In the genomic region with DNA sequence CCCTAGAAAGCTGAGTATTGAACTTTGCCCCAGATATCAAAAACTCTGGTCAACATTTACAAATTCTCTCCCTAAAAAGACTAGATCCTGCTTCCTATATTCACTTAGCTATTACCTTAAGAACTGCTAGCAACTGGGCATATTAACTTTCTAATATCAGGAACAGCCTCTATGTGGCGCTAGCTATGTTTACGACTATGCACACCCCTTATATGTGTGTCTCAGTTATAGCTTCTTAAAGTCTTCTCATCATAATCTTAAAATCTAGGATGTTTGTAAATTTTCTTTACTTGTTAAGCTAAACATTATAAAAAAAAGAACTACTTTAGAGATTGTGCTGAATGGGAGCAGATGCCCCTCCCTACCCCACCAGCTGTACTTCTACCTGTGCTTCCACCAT, we compare ENCODE assay signal across 9 cellular contexts. TPM values are rescaled to one million over a fixed set of nuclear protein-coding genes. Genes with fewer than 3 reads are reported as not detected.
DNase-seq lines count a peak whose midpoint lies in the region; ATAC-seq and TF ChIP-seq lines count a peak whose summit lies in the region.
"Had no signal": no experiment of that assay in that cellular context is flagged by ENCODE, and none has a peak within 500 bp of the region (broad histone marks: within the 10 kb centered on the region; RNA-seq: fewer than 3 reads in every experiment).

No MANE protein-coding gene starts in this region.

- H3K4me1 ChIP-seq in SK-N-SH (ENCODE audit: control insufficient read depth in 1 of 2, insufficient read depth in 2 of 2, low read depth in 1 of 2, low read length in 1 of 2), result peaks cover 10 to 12% of the 10 kb centered on the region in 2 experiments; a peak in 3 of 4 replicates
- H3K4me1 ChIP-seq in upper lobe of left lung, result peaks cover 11 to 21% (median 14%) of the 10 kb centered on the region in 4 donors
- peaks cover 35% of the 10 kb centered on the region for H3K4me1 ChIP-seq in HAP-1

- H3K36me3 ChIP-seq in SK-N-SH (replicated peaks in 1 of 2; ENCODE audit: control insufficient read depth in 1 of 2, insufficient read depth in 2 of 2, low read length in 1 of 2), result peaks cover 0 to 10% of the 10 kb centered on the region in 2 experiments
- H3K36me3 ChIP-seq in upper lobe of left lung, result peaks cover 0 to 6% (median under 1%) of the 10 kb centered on the region in 4 donors
- peaks cover 4% of the 10 kb centered on the region for H3K36me3 ChIP-seq in HAP-1 (replicated peaks)

- no peak for TF ChIP-seq EP300 in SK-N-SH (IDR thresholded peaks at IDR 0.05; ENCODE audit: borderline replicate concordance in 1 of 2, low read depth in 1 of 2, low read length in 1 of 2)
- no peak for TF ChIP-seq EP300 in upper lobe of left lung (IDR thresholded peaks at IDR 0.05)

- POLR2A ChIA-PET in CD4-positive, alpha-beta T cell (lab: Charles Lee), result no interaction called here
- POLR2A ChIA-PET in SK-N-SH (lab: Yijun Ruan, JAX), result no interaction called here

- H3K27me3 Mint-ChIP-seq in CD4-positive, alpha-beta T cell, result no peaks in the 10 kb centered on the region

- H3K4me3 Mint-ChIP-seq in CD4-positive, alpha-beta T cell, result peak overlapping the region; percentile 98

- no peak overlapping the region for H3K4me3 ChIP-seq in SK-N-SH (ENCODE audit: low read depth in 2 of 2, low read length in 1 of 2)
- H3K4me3 ChIP-seq in foreskin fibroblast (ENCODE audit: low read depth in 1 of 2, low read length in 2 of 2), result no peak overlapping the region
- no peak overlapping the region for H3K4me3 ChIP-seq in upper lobe of left lung
- H3K4me3 ChIP-seq in HAP-1, result no peak overlapping the region

- DNase-seq in CD4-positive, alpha-beta T cell, result no peak
- DNase-seq in HuH-7 (ENCODE audit: low spot score) (peak; percentile 48), SK-N-SH (no peak), foreskin fibroblast (peak in 1 of 2 donors; percentile 56), upper lobe of left lung (no peak), HAP-1 (ENCODE audit: low spot score in 2 of 2) (no peak)
- no peak for DNase-seq in NK-92 treated with Interleukin-12 subunit alpha and Interleukin-12 subunit beta, amount 100 ng/mL, for 24 hours (lab: John Stamatoyannopoulos, UW)

- H3K9me2 ChIP-seq in SK-N-SH, result no peaks in the 10 kb centered on the region

- no peak overlapping the region for H3K9ac ChIP-seq in SK-N-SH

- WGBS in SK-N-SH (ENCODE audit: low lambda C conversion rate), result 18% methylated on average over 2 of the region's 2 CpGs
- WGBS in upper lobe of left lung, 2 donors, result 38 to 46% methylated on average over 2 of the region's 2 CpGs

- H4K20me1 ChIP-seq in SK-N-SH (ENCODE audit: insufficient read depth), result no peaks in the 10 kb centered on the region

- TF ChIP-seq CTCF in CD4-positive, alpha-beta T cell (IDR thresholded peaks at IDR 0.05), result peak; percentile 14
- peak; percentile 62 for TF ChIP-seq CTCF in SK-N-SH (IDR thresholded peaks at IDR 0.05)
- TF ChIP-seq CTCF in foreskin fibroblast (IDR thresholded peaks at IDR 0.05; ENCODE audit: low read depth, low read length), result peak; percentile 14
- TF ChIP-seq CTCF in upper lobe of left lung (IDR thresholded peaks at IDR 0.05), result peak in 1 of 6 experiments; percentile 25

- H2AFZ ChIP-seq in SK-N-SH (ENCODE audit: low read depth), result no peak overlapping the region

- no peak overlapping the region for H3K27ac ChIP-seq in CD4-positive, alpha-beta T cell (ENCODE audit: low read depth, low read length)
- H3K27ac ChIP-seq in SK-N-SH (ENCODE audit: low read depth in 2 of 2, low read length in 1 of 2), result no peak overlapping the region
- H3K27ac ChIP-seq in upper lobe of left lung, result no peak overlapping the region

- peak overlapping the region; percentile 42 for H3K27ac Mint-ChIP-seq in CD4-positive, alpha-beta T cell

- intact Hi-C loops in CD4-positive, alpha-beta T cell (cut with DNase I, micrococcal nuclease), result loop anchor here (10.0 kb wide), 9 partner anchors 98 to 828 kb away; partner anchors contain the start of genes BOLA3 (in 2 of the 2), TET3 (in 2 of the 2), DGUOK (in 1 of the 2) and SEMA4F (in 1 of the 2)

- no peak for TF ChIP-seq POLR2A in upper lobe of left lung (IDR thresholded peaks at IDR 0.05)

- H3K4me2 ChIP-seq in SK-N-SH, result no peak overlapping the region

- no peaks in the 10 kb centered on the region for H3K9me3 ChIP-seq in CD4-positive, alpha-beta T cell (ENCODE audit: control insufficient read depth, low read length)
- H3K9me3 ChIP-seq in SK-N-SH (no peaks in the 10 kb centered on the region), upper lobe of left lung (no peaks in the 10 kb centered on the region), HAP-1 (no peaks in the 10 kb centered on the region)

- peaks cover 29% of the 10 kb centered on the region for H3F3A ChIP-seq in SK-N-SH (replicated peaks; ENCODE audit: insufficient read depth)

- peaks cover 28% of the 10 kb centered on the region for H3K36me3 Mint-ChIP-seq in CD4-positive, alpha-beta T cell (ENCODE audit: low read depth)

- H3K79me2 ChIP-seq in SK-N-SH (ENCODE audit: insufficient read depth), result peaks cover 23% of the 10 kb centered on the region

- TF ChIP-seq RAD21 in SK-N-SH (IDR thresholded peaks at IDR 0.05; ENCODE audit: low read length), result peak; percentile 52

- H3K27me3 ChIP-seq in CD4-positive, alpha-beta T cell (ENCODE audit: control insufficient read depth, insufficient read depth, low read length), result no peaks in the 10 kb centered on the region
- H3K27me3 ChIP-seq in SK-N-SH (ENCODE audit: insufficient read depth) (no peaks in the 10 kb centered on the region), upper lobe of left lung (no peaks in the 10 kb centered on the region), HAP-1 (ENCODE audit: low read depth) (0 out of 2 replicates have a peak, but pooled peaks cover 3% of the 10 kb centered on the region)

- no peak for ATAC-seq in CD4-positive, alpha-beta T cell (ENCODE audit: poor library complexity)
- ATAC-seq in upper lobe of left lung (ENCODE audit: low FRiP score in 2 of 2), result no peak
- no peak for ATAC-seq in HG03565 (IDR thresholded peaks at IDR 0.05; ENCODE audit: unreplicated experiment)

- in situ Hi-C loops in HAP-1 (cut with MboI; ENCODE audit: low sequenced_read_pairs), result loop anchor here (10.0 kb wide), 1 partner anchor 328 kb away; no protein-coding TSS in a partner anchor

- H3K4me1 Mint-ChIP-seq in CD4-positive, alpha-beta T cell (ENCODE audit: low read depth), result peaks cover 54% of the 10 kb centered on the region

- H3K9me3 Mint-ChIP-seq in CD4-positive, alpha-beta T cell, result no peaks in the 10 kb centered on the region

- CTCF ChIA-PET in CD4-positive, alpha-beta T cell (lab: Charles Lee), result interaction anchor here (0.9 to 1.1 kb wide), 4 partner anchors 12 to 565 kb away, joined by 3 to 6 read pairs (median 3); partner anchors contain the start of gene BOLA3
- CTCF ChIA-PET in SK-N-SH (lab: Yijun Ruan, JAX), result interaction anchor here (0.6 to 9.4 kb wide), 11 partner anchors 11 to 508 kb away, joined by 3 to 155 read pairs (median 3); partner anchors contain the start of gene BOLA3

TF ChIP-seq in SK-N-SH, 30 proteins besides CTCF, POLR2A, EP300 and RAD21:
- TF ChIP-seq FOXJ3 (CRISPR knock-in tag; IDR thresholded peaks at IDR 0.05) (no peak), TEAD4 (IDR thresholded peaks at IDR 0.05; ENCODE audit: borderline replicate concordance, insufficient read depth) (no peak), FOSL2 (IDR thresholded peaks at IDR 0.05; ENCODE audit: borderline replicate concordance, low read depth) (no peak), FOXM1 (IDR thresholded peaks at IDR 0.05; ENCODE audit: low read depth) (no peak), MXI1 (IDR thresholded peaks at IDR 0.05; ENCODE audit: low read depth, low read length) (no peak), EZH2phosphoT487 (IDR thresholded peaks at IDR 0.05; ENCODE audit: borderline replicate concordance, low read depth) (no peak)
- TF ChIP-seq, protein P1, sequence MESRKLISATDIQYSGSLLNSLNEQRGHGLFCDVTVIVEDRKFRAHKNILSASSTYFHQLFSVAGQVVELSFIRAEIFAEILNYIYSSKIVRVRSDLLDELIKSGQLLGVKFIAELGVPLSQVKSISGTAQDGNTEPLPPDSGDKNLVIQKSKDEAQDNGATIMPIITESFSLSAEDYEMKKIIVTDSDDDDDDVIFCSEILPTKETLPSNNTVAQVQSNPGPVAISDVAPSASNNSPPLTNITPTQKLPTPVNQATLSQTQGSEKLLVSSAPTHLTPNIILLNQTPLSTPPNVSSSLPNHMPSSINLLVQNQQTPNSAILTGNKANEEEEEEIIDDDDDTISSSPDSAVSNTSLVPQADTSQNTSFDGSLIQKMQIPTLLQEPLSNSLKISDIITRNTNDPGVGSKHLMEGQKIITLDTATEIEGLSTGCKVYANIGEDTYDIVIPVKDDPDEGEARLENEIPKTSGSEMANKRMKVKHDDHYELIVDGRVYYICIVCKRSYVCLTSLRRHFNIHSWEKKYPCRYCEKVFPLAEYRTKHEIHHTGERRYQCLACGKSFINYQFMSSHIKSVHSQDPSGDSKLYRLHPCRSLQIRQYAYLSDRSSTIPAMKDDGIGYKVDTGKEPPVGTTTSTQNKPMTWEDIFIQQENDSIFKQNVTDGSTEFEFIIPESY (IDR thresholded peaks at IDR 0.05; ENCODE audit: borderline replicate concordance, low read depth), result no peak
- TF ChIP-seq, protein P2, sequence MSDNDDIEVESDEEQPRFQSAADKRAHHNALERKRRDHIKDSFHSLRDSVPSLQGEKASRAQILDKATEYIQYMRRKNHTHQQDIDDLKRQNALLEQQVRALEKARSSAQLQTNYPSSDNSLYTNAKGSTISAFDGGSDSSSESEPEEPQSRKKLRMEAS (IDR thresholded peaks at IDR 0.05; ENCODE audit: low read depth), result no peak
- TF ChIP-seq, protein P3, sequence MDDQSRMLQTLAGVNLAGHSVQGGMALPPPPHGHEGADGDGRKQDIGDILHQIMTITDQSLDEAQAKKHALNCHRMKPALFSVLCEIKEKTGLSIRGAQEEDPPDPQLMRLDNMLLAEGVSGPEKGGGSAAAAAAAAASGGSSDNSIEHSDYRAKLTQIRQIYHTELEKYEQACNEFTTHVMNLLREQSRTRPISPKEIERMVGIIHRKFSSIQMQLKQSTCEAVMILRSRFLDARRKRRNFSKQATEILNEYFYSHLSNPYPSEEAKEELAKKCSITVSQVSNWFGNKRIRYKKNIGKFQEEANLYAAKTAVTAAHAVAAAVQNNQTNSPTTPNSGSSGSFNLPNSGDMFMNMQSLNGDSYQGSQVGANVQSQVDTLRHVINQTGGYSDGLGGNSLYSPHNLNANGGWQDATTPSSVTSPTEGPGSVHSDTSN (IDR thresholded peaks at IDR 0.05), result no peak

RNA-seq across cellular contexts. Expression of gene STAMBP, which starts 1.7 kb away (rescaled TPM):
- total RNA-seq in CD4-positive, alpha-beta T cell, result 10 to 100 TPM; 11.3 to 13.8 TPM
- 42.2 and 54.5 TPM in 2 replicates for polyA plus RNA-seq in SK-N-SH (2012; rRNA removed)
- polyA plus RNA-seq in SK-N-SH (2012; cell fraction: cytosol; rRNA removed), result 49.8 and 49.9 TPM in 2 replicates
- 31.1 and 49.5 TPM in 2 replicates for polyA plus RNA-seq in SK-N-SH (2012; cell fraction: nucleus; rRNA removed)
- total RNA-seq in upper lobe of left lung, result 10 to 100 TPM; 22.8 to 41.7 (median 28.3) TPM

RNA-seq across cellular contexts. Expression of gene C2orf78, which starts 43.0 kb away (rescaled TPM):
- total RNA-seq in CD4-positive, alpha-beta T cell, result not detected
- 0.02 and 0.06 TPM in 2 replicates for polyA plus RNA-seq in SK-N-SH (2012; rRNA removed)
- polyA plus RNA-seq in SK-N-SH (2012; cell fraction: cytosol; rRNA removed), result 0.03 TPM in 2 replicates
- not detected in 2 replicates for polyA plus RNA-seq in SK-N-SH (2012; cell fraction: nucleus; rRNA removed)
- total RNA-seq in upper lobe of left lung, result not detected
- total RNA-seq: dermis microvascular lymphatic vessel endothelial cell had no signal

RNA-seq across cellular contexts. Expression of gene DUSP11, which starts 47.1 kb away (rescaled TPM):
- total RNA-seq in CD4-positive, alpha-beta T cell, result 10 to 100 TPM; 57.1 to 61.5 TPM
- 14.4 and 19.3 TPM in 2 replicates for polyA plus RNA-seq in SK-N-SH (2012; rRNA removed)
- 19.8 and 23.0 TPM in 2 replicates for polyA plus RNA-seq in SK-N-SH (2012; cell fraction: cytosol; rRNA removed)
- polyA plus RNA-seq in SK-N-SH (2012; cell fraction: nucleus; rRNA removed), result 6.7 and 11.1 TPM in 2 replicates
- total RNA-seq in upper lobe of left lung, result 10 to 100 TPM; 14.2 to 40.9 (median 19.7) TPM
